Comparison of ENCODE assay signal across 8 cellular contexts in genomic region chr13:30463820-30464495, GRCh38. TPM values are rescaled to one million over a fixed set of nuclear protein-coding genes. Genes with fewer than 3 reads are reported as not detected.
DNase-seq lines count a peak whose midpoint lies in the region; ATAC-seq, FAIRE-seq and TF ChIP-seq lines count a peak whose summit lies in the region.

No MANE protein-coding gene starts in this region.

- peak overlapping the region; percentile 55 for H3K4me2 ChIP-seq in H9 (ENCODE audit: insufficient read depth, insufficient read length, low read length)
- peak overlapping the region; percentile 55 to 66 for H3K4me2 ChIP-seq in H1 (ENCODE audit: insufficient read depth in 1 of 2, low read depth in 2 of 2, low read length in 2 of 2)

- H3K4me1 ChIP-seq in H9 (ENCODE audit: insufficient read depth, low read length) (peaks cover 3% of the 10 kb centered on the region; the same call in 1 of the 2 replicates), H1 (replicated peaks in 1 of 4; ENCODE audit: control insufficient read depth in 3 of 4, insufficient read depth in 4 of 4, low read length in 3 of 4) (peaks cover 0 to 3% (median 3%) of the 10 kb centered on the region in 4 experiments; a peak in 4 of 7 replicates), mucosa of descending colon (ENCODE audit: low read depth) (peaks cover 16% of the 10 kb centered on the region)

- H2AFZ ChIP-seq in H9 (ENCODE audit: low read length) (no peak overlapping the region), H1 (ENCODE audit: low read length) (no peak overlapping the region)

- H4K5ac ChIP-seq in H9 (ENCODE audit: insufficient read length, low read depth, low read length), result no peak overlapping the region
- no peak overlapping the region for H4K5ac ChIP-seq in H1 (ENCODE audit: insufficient read length, low read depth, low read length)

- peaks cover 10 to 22% of the 10 kb centered on the region in 2 experiments for H3K4me1 Mint-ChIP-seq in H9

- H3K23me2 ChIP-seq in H9 (ENCODE audit: insufficient read length, low read depth, low read length, poor library complexity, severe bottlenecking), result peaks cover 4% of the 10 kb centered on the region
- peaks cover 1% of the 10 kb centered on the region for H3K23me2 ChIP-seq in H1 (ENCODE audit: low read depth, low read length)

- peak; percentile 90 for DNase-seq in GM06990 (ENCODE audit: extremely low read depth, insufficient read length)
- no peak for DNase-seq in H9
- DNase-seq in NCI-H146 treated with DMSO at 0.1 percent for 48 hours (lab: John Stamatoyannopoulos, UW; ENCODE audit: unreplicated experiment), result peak; percentile 23
- DNase-seq in activated CD8-positive, alpha-beta memory T cell treated with anti-CD3 and anti-CD28 coated beads for 4 hours (ENCODE audit: low read depth in 2 of 2), result peak; percentile 42 to 46
- DNase-seq in H1 (ENCODE audit: low read depth in 1 of 2, low spot score in 2 of 2), result no peak
- peak in 2 of 3 donors; percentile 74 to 79 for DNase-seq in mucosa of descending colon
- peak; percentile 56 to 59 for DNase-seq in stimulated activated CD8-positive, alpha-beta memory T cell treated with anti-CD3 and anti-CD28 coated beads, Interleukin-15, amount 100 ng/mL, for 48 hours (ENCODE audit: low read depth in 2 of 2)
- no peak for DNase-seq in NCI-H2107 treated with DMSO at 0.1 percent for 48 hours (lab: John Stamatoyannopoulos, UW; ENCODE audit: unreplicated experiment)

- no peak overlapping the region for H2AK5ac ChIP-seq in H9 (ENCODE audit: insufficient read length, low read length)
- H2AK5ac ChIP-seq in H1 (ENCODE audit: low read depth, low read length), result no peak overlapping the region; the same call in 1 of the 2 replicates

- H3K79me1 ChIP-seq in H9 (ENCODE audit: insufficient read depth, low read depth, low read length, poor library complexity, severe bottlenecking) (no peaks in the 10 kb centered on the region), H1 (ENCODE audit: low read depth, low read length) (no peaks in the 10 kb centered on the region)

- H3K9me3 ChIP-seq in H9 (ENCODE audit: control insufficient read depth, low read depth, low read length) (no peaks in the 10 kb centered on the region), H1 (ENCODE audit: insufficient read depth in 2 of 2, low read depth in 1 of 2, low read length in 1 of 2) (no peaks in the 10 kb centered on the region), mucosa of descending colon (no peaks in the 10 kb centered on the region)

- H4K20me1 ChIP-seq in H9 (ENCODE audit: control insufficient read depth, insufficient read depth, insufficient read length), result no peaks in the 10 kb centered on the region
- peaks cover 0 to 11% of the 10 kb centered on the region in 2 experiments for H4K20me1 ChIP-seq in H1 (replicated peaks in 1 of 2; ENCODE audit: control insufficient read depth in 1 of 2, insufficient read depth in 2 of 2, low read length in 2 of 2)

- no peak for FAIRE-seq in H1 (lab: Jason Lieb, UNC)

- H3K56ac ChIP-seq in H9 (ENCODE audit: insufficient read length, low read depth, low read length) (no peak overlapping the region), H1 (replicated peaks; ENCODE audit: insufficient read length, low read depth, low read length) (peak overlapping the region; percentile 56)

- H4K91ac ChIP-seq in H9 (ENCODE audit: insufficient read length, low read depth, low read length) (no peak overlapping the region), H1 (replicated peaks; ENCODE audit: insufficient read length, low read length) (no peak overlapping the region)

- H3K79me2 ChIP-seq in H9 (ENCODE audit: insufficient read depth, low read length), result peaks cover 7% of the 10 kb centered on the region; the same call in 1 of the 2 replicates
- peaks cover 5 to 30% of the 10 kb centered on the region in 2 experiments for H3K79me2 ChIP-seq in H1 (ENCODE audit: control insufficient read depth in 1 of 2, insufficient read depth in 2 of 2, low read length in 2 of 2)

- H3K4ac ChIP-seq in H9 (ENCODE audit: low read depth, low read length) (no peak overlapping the region; the same call in 1 of the 2 replicates), H1 (replicated peaks; ENCODE audit: insufficient read length, low read depth, low read length) (peak overlapping the region; percentile 27)

- TF ChIP-seq CTCF in GM06990 (IDR thresholded peaks at IDR 0.05; ENCODE audit: insufficient read depth, low read length, poor library complexity, severe bottlenecking) (no peak), H9 (conservative IDR thresholded peaks at IDR 0.05) (no peak), H1 (IDR thresholded peaks at IDR 0.05; ENCODE audit: control extremely low read depth in 1 of 3, insufficient read depth in 1 of 3, low read depth in 1 of 3, low read length in 3 of 3) (no peak), mucosa of descending colon (IDR thresholded peaks at IDR 0.05) (no peak)

- H3K14ac ChIP-seq in H9 (ENCODE audit: insufficient read depth, low read length), result peak overlapping the region; percentile 19
- no peak overlapping the region for H3K14ac ChIP-seq in H1 (ENCODE audit: insufficient read length)

- H3K27me3 Mint-ChIP-seq in H9 (ENCODE audit: low read depth), result peaks cover 3% of the 10 kb centered on the region; the same call in 1 of the 2 replicates

- H2BK12ac ChIP-seq in H9 (ENCODE audit: insufficient read length, low read depth, low read length) (no peak overlapping the region), H1 (ENCODE audit: low read depth, low read length) (no peak overlapping the region)

- peak; percentile 48 to 70 for TF ChIP-seq POLR2A in H1 (IDR thresholded peaks at IDR 0.05; ENCODE audit: control extremely low read depth in 1 of 2, low read depth in 2 of 2, low read length in 2 of 2)

- H3K36me3 ChIP-seq in GM06990 (ENCODE audit: control insufficient read depth, insufficient read depth, low read length) (no peaks in the 10 kb centered on the region), H1 (ENCODE audit: control insufficient read depth in 2 of 4, insufficient read depth in 4 of 4, low read length in 3 of 4) (peaks cover 4 to 36% (median 22%) of the 10 kb centered on the region in 4 experiments), mucosa of descending colon (ENCODE audit: low read depth) (no peaks in the 10 kb centered on the region)

- peak overlapping the region; percentile 94 to 96 (median 96) for H3K27ac Mint-ChIP-seq in H9

- WGBS in H9 (ENCODE audit: extremely low coverage, insufficient read length, low lambda C conversion rate), result no CpG with 5 or more reads among the region's 30 CpGs
- 3% methylated on average over 25 of the region's 30 CpGs; no CpG with 5 or more reads in 1 of the 2 experiments for WGBS in H1 (ENCODE audit: extremely low coverage in 1 of 2, insufficient coverage in 1 of 2, insufficient read length in 1 of 2, insufficient replicate concordance in 2 of 2, low coverage in 1 of 2, low lambda C conversion rate in 2 of 2, missing lambda C conversion rate in 1 of 2), 2 experiments

- H3K4me3 ChIP-seq in GM06990 (replicated peaks; ENCODE audit: low read depth, low read length), result peak overlapping the region; percentile 75
- H3K4me3 ChIP-seq in H1 (ENCODE audit: extremely low read depth in 1 of 4, insufficient read depth in 2 of 4, low read depth in 3 of 4, low read length in 4 of 4), result peak overlapping the region; percentile 65 to 94 (median 92)
- H3K4me3 ChIP-seq in mucosa of descending colon, result peak overlapping the region; percentile 27

- H3K23ac ChIP-seq in H9 (ENCODE audit: insufficient read length, low read depth, low read length) (no peak overlapping the region), H1 (ENCODE audit: insufficient read length) (no peak overlapping the region)

- H4K8ac ChIP-seq in H9 (replicated peaks; ENCODE audit: insufficient read length, low read depth, low read length), result no peak overlapping the region
- peak overlapping the region; percentile 95; the same call in 1 of the 2 replicates for H4K8ac ChIP-seq in H1 (ENCODE audit: extremely low read depth, insufficient read depth, low read length)

- peak overlapping the region; percentile 81 for H3K9ac ChIP-seq in H9 (ENCODE audit: extremely low read depth, insufficient read length, low read length)
- H3K9ac ChIP-seq in H1 (replicated peaks in 1 of 4; ENCODE audit: extremely low read depth in 1 of 4, low read depth in 3 of 4, low read length in 3 of 4), result peak overlapping the region; percentile 87 to 96 (median 92)

- ATAC-seq in mucosa of descending colon, result peak; percentile 50

- no peak overlapping the region for H2BK5ac ChIP-seq in H9 (ENCODE audit: insufficient read length, low read length)
- peak overlapping the region; percentile 62; the same call in 1 of the 2 replicates for H2BK5ac ChIP-seq in H1 (ENCODE audit: low read depth, low read length)

- CTCF ChIA-PET in H1 (lab: Charles Lee; ENCODE audit: partially characterized antibody), result no interaction called here

- peak overlapping the region; percentile 64 for H3K18ac ChIP-seq in H9 (ENCODE audit: insufficient read length, low read depth, low read length)
- H3K18ac ChIP-seq in H1 (ENCODE audit: extremely low read depth, low read length), result no peak overlapping the region

- TF ChIP-seq EP300 in H1 (IDR thresholded peaks at IDR 0.05; ENCODE audit: borderline replicate concordance in 1 of 2, low read depth in 2 of 2, low read length in 2 of 2), result no peak

- POLR2A ChIA-PET in H1 (lab: Charles Lee; ENCODE audit: partially characterized antibody), result interaction anchor here (0.6 to 3.7 kb wide), 8 partner anchors 13 to 1734 kb away, joined by 3 to 53 read pairs (median 4); no protein-coding TSS in a partner anchor

- H3K27me3 ChIP-seq in GM06990 (replicated peaks; ENCODE audit: control insufficient read depth, insufficient read depth, low read length), result no peaks in the 10 kb centered on the region
- H3K27me3 ChIP-seq in H9 (ENCODE audit: insufficient read depth, low read length), result no peaks in the 10 kb centered on the region
- H3K27me3 ChIP-seq in H1 (replicated peaks in 1 of 4; ENCODE audit: control insufficient read depth in 3 of 4, extremely low read depth in 1 of 4, insufficient read depth in 3 of 4, low read length in 3 of 4), result no peaks in the 10 kb centered on the region

- intact Hi-C loops in mucosa of descending colon (cut with DNase I, micrococcal nuclease), result loop anchor here in 1 of 2 donors (10.0 kb wide), 1 partner anchor 111 kb away; no protein-coding TSS in a partner anchor

- H2BK120ac ChIP-seq in H9 (ENCODE audit: low read depth, low read length, poor library complexity, severe bottlenecking) (no peak overlapping the region), H1 (replicated peaks; ENCODE audit: low read depth, low read length) (no peak overlapping the region)

- H3K9me3 Mint-ChIP-seq in H9, result peaks cover 3% of the 10 kb centered on the region in 2 experiments; a peak in 3 of 5 replicates

- H2BK20ac ChIP-seq in H9 (ENCODE audit: low read depth, low read length, poor library complexity, severe bottlenecking) (no peak overlapping the region), H1 (ENCODE audit: low read length) (no peak overlapping the region)

- no peak for TF ChIP-seq RAD21 in H1 (IDR thresholded peaks at IDR 0.05 in 1 of 2, conservative IDR thresholded peaks at IDR 0.05 in 1 of 2; ENCODE audit: low read depth in 2 of 2, low read length in 2 of 2)

- H3K4me3 Mint-ChIP-seq in H9, result peak overlapping the region; percentile 88

- H3T11ph ChIP-seq in H9 (ENCODE audit: low read length), result no peak overlapping the region

- H3K36me3 Mint-ChIP-seq in H9 (ENCODE audit: insufficient read depth in 1 of 3, low read depth in 3 of 3), result peaks cover 24 to 43% (median 30%) of the 10 kb centered on the region in 3 experiments

- H3K27ac ChIP-seq in H9 (ENCODE audit: insufficient read length, low read depth, low read length) (peak overlapping the region; percentile 2), H1 (ENCODE audit: low read depth, low read length) (peak overlapping the region; percentile 77)

- no peak overlapping the region for H2BK15ac ChIP-seq in H9 (ENCODE audit: low read depth, low read length)
- H2BK15ac ChIP-seq in H1 (ENCODE audit: low read length), result no peak overlapping the region

RNA-seq across cellular contexts. Expression of gene HMGB1, which starts 1.8 kb away (rescaled TPM):
- total RNA-seq in H9 (2021) (682 and 688 TPM in 2 replicates), mucosa of descending colon (100 to 1,000 TPM; 178 to 303 (median 259) TPM)
- 757 and 776 TPM in 2 replicates for total RNA-seq in H1 (2021; fragmentation: NEBNext Ultra II Directional; extraction: Animal tissue kit (Norgen Biotek cat#: 25700))
- polyA plus RNA-seq in H1 (2011; rRNA removed), result 67.8 and 123 TPM in 2 replicates
- polyA plus RNA-seq in H1 (2011; cell fraction: cytosol; rRNA removed), result 303 TPM
- 62.1 TPM for polyA plus RNA-seq in H1 (2011; cell fraction: nucleus; rRNA removed)
- polyA plus RNA-seq in H1 (2012, experiment 1 of 2), result 583 to 967 TPM (median 661 TPM) in 4 replicates
- polyA plus RNA-seq in H1 (2012, experiment 2 of 2), result 172 TPM
- 859 TPM for polyA plus RNA-seq in H1 (2013, experiment 1 of 2)
- 868 TPM for polyA plus RNA-seq in H1 (2013, experiment 2 of 2)
- 56.3 and 62.2 TPM in 2 replicates for polyA minus RNA-seq in H1 (2011; rRNA and poly(A)+ RNA removed)
- 212 TPM for polyA minus RNA-seq in H1 (2011; cell fraction: cytosol; rRNA and poly(A)+ RNA removed)
- polyA minus RNA-seq in H1 (2011; cell fraction: nucleus; rRNA and poly(A)+ RNA removed), result 96.1 TPM

RNA-seq across cellular contexts. Expression of gene UBE2L5, which starts 41.7 kb away (rescaled TPM):
- total RNA-seq in H9 (2021) (0.20 TPM in 1 of 2 replicates, not detected in the other), mucosa of descending colon (not detected)
- total RNA-seq in H1 (2021; fragmentation: NEBNext Ultra II Directional; extraction: Animal tissue kit (Norgen Biotek cat#: 25700)), result 0.21 TPM in 1 of 2 replicates, not detected in the other
- polyA plus RNA-seq in H1 (2011; rRNA removed), result not detected in 2 replicates
- 0.10 TPM for polyA plus RNA-seq in H1 (2011; cell fraction: cytosol; rRNA removed)
- 0.07 TPM for polyA plus RNA-seq in H1 (2011; cell fraction: nucleus; rRNA removed)
- polyA plus RNA-seq in H1 (2012, experiment 1 of 2), result 0.52 to 0.81 TPM in 2 of 4 replicates, not detected in the others
- polyA plus RNA-seq in H1 (2012, experiment 2 of 2), result not detected
- 0.28 TPM for polyA plus RNA-seq in H1 (2013, experiment 1 of 2)
- polyA plus RNA-seq in H1 (2013, experiment 2 of 2), result 0.15 TPM
- polyA minus RNA-seq in H1 (2011; rRNA and poly(A)+ RNA removed), result not detected in 2 replicates
- polyA minus RNA-seq in H1 (2011; cell fraction: cytosol; rRNA and poly(A)+ RNA removed), result not detected
- not detected for polyA minus RNA-seq in H1 (2011; cell fraction: nucleus; rRNA and poly(A)+ RNA removed)

Comparison
In these comparisons a context has a peak if more than half of its experiments do, and no peak if none do; other contexts are left out.
1. DNase-seq: peak in GM06990 (single experiment), NCI-H146 treated with DMSO at 0.1 percent for 48 hours (single experiment), activated CD8-positive, alpha-beta memory T cell treated with anti-CD3 and anti-CD28 coated beads for 4 hours (2 of 2), mucosa of descending colon (2 of 3) and stimulated activated CD8-positive, alpha-beta memory T cell treated with anti-CD3 and anti-CD28 coated beads, Interleukin-15, amount 100 ng/mL, for 48 hours (2 of 2); none in H9 (single experiment), H1 (0 of 2) and NCI-H2107 treated with DMSO at 0.1 percent for 48 hours (single experiment).
2. H3K4me3 ChIP-seq: peak in every context shown above with its lines; median percentile 92 in H1; 75 in GM06990; 27 in mucosa of descending colon.